In the genomic region with DNA sequence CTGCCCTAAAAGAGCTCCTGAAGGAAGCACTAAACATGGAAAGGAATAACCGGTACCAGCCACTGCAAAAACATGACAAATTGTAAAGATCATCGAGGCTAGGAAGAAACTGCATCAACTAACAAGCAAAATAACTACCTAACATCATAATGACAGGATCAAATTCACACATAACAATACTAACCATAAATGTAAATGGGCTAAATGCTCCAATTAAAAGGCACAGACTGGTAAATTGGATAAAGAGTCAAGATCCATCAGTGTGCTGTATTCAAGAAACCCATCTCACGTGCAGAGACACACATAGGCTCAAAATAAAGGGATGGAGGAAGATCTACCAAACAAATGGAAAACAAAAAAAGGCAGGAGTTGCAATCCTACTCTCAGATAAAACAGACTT, we compare ENCODE assay signal across 2 cellular contexts.
DNase-seq lines count a peak whose midpoint lies in the region; ATAC-seq, FAIRE-seq and TF ChIP-seq lines count a peak whose summit lies in the region.
"Not testable (repeated sequence)": the region's sequence is repeated elsewhere in the genome, so short reads cannot be mapped to it uniquely, and the experiment has no call there.

No MANE protein-coding gene starts in this region.

- not testable (repeated sequence) for H3K4me2 ChIP-seq in K562 (ENCODE audit: insufficient read depth, low read length)

- TF ChIP-seq POLR2A in K562 (conservative IDR thresholded peaks at IDR 0.05): not testable (repeated sequence)

- H3K36me3 ChIP-seq in HEK293 (ENCODE audit: control insufficient read depth in 2 of 2, insufficient read depth in 1 of 2, low read length in 2 of 2); K562 (ENCODE audit: control insufficient read depth, insufficient read depth, low read length): not testable (repeated sequence)

- H3K79me2 ChIP-seq in K562 (ENCODE audit: control insufficient read depth, insufficient read depth, low read length): not testable (repeated sequence)

- in situ Hi-C loops in K562 (cut with MboI): not testable (repeated sequence)

- not testable (repeated sequence) for H3K9ac ChIP-seq in K562 (ENCODE audit: insufficient read depth in 1 of 2, low read depth in 2 of 2, low read length in 2 of 2)

- not testable (repeated sequence) for H3K9me3 ChIP-seq in HEK293 (ENCODE audit: control insufficient read depth, insufficient read depth, low read depth, low read length); K562 (replicated peaks; ENCODE audit: control insufficient read depth, insufficient read depth, low read depth, low read length)

- not testable (repeated sequence) for H4K20me1 ChIP-seq in K562 (replicated peaks; ENCODE audit: control insufficient read depth, insufficient read depth, low read length)

- not testable (repeated sequence) for ATAC-seq in K562

- 0% methylated on average over 3 of the region's 3 CpGs for WGBS in K562 (ENCODE audit: insufficient coverage, low coverage, missing lambda C conversion rate)

- CTCF ChIA-PET in HEK293 (lab: Yijun Ruan, JAX): interaction anchor here (0.7 kb wide), 1 partner anchor 99 kb away, joined by 3 read pairs; no protein-coding TSS in a partner anchor
- CTCF ChIA-PET in K562 (lab: Yijun Ruan, JAX; ENCODE audit: low intra/inter-chr PET ratio): not testable (repeated sequence)

- H3K4me3 ChIP-seq in HEK293 (ENCODE audit: low read depth, low read length); K562: not testable (repeated sequence)

- H3K27me3 ChIP-seq in K562 (ENCODE audit: control insufficient read depth in 2 of 2, insufficient read depth in 2 of 2, low read length in 2 of 2): not testable (repeated sequence)

- TF ChIP-seq RAD21 in K562 (CRISPR knock-in tag; conservative IDR thresholded peaks at IDR 0.05 in 1 of 2, IDR thresholded peaks at IDR 0.05 in 1 of 2): not testable (repeated sequence)

- not testable (repeated sequence) for H2AFZ ChIP-seq in K562 (ENCODE audit: low read depth, low read length)

- TF ChIP-seq CTCF in HEK293 (tag by site-specific recombination; IDR thresholded peaks at IDR 0.05); K562 (IDR thresholded peaks at IDR 0.05 in 2 of 3, conservative IDR thresholded peaks at IDR 0.05 in 1 of 3; ENCODE audit: insufficient read depth in 2 of 3, low read depth in 1 of 3, low read length in 3 of 3): not testable (repeated sequence)

- intact Hi-C loops in K562 (cut with micrococcal nuclease): not testable (repeated sequence)

- POLR2A ChIA-PET in HEK293 (lab: Yijun Ruan, JAX); K562 (lab: Yijun Ruan, JAX): not testable (repeated sequence)

- H3K4me1 ChIP-seq in HEK293 (ENCODE audit: control insufficient read depth, insufficient read depth, low read length); K562 (replicated peaks in 1 of 2; ENCODE audit: control insufficient read depth in 2 of 2, insufficient read depth in 2 of 2, low read length in 2 of 2): not testable (repeated sequence)

- TF ChIP-seq EP300 in K562 (IDR thresholded peaks at IDR 0.05; ENCODE audit: low read length): not testable (repeated sequence)

- BruUV-seq in K562 (replicated peaks; lab: Mats Ljungman, UMichigan): not testable (repeated sequence)

- not testable (repeated sequence) for H3K9me1 ChIP-seq in K562 (ENCODE audit: control insufficient read depth, insufficient read depth, low read length)

- not testable (repeated sequence) for FAIRE-seq in K562 (lab: Jason Lieb, UNC)

- not testable (repeated sequence) for H3K27ac ChIP-seq in HEK293 (ENCODE audit: extremely low read depth, low read depth, low read length); K562 (ENCODE audit: extremely low read depth, low read depth, low read length)

- not testable (repeated sequence) for DNase-seq in K562 (ENCODE audit: extremely low read depth in 1 of 4, low spot score in 3 of 4)

TF ChIP-seq in HEK293, 187 proteins besides CTCF, POLR2A, EP300 and RAD21:
- TF ChIP-seq ZNF529 (tag by site-specific recombination; IDR thresholded peaks at IDR 0.05; ENCODE audit: insufficient replicate concordance): peak; percentile 68

TF ChIP-seq in K562, 482 proteins besides CTCF, POLR2A, EP300 and RAD21:
- peak; percentile 99 for TF ChIP-seq ZNF507 (tag; conservative IDR thresholded peaks at IDR 0.05)
- TF ChIP-seq ZNF354B (CRISPR knock-in tag; IDR thresholded peaks at IDR 0.05): peak; percentile 80
